In the genomic region with DNA sequence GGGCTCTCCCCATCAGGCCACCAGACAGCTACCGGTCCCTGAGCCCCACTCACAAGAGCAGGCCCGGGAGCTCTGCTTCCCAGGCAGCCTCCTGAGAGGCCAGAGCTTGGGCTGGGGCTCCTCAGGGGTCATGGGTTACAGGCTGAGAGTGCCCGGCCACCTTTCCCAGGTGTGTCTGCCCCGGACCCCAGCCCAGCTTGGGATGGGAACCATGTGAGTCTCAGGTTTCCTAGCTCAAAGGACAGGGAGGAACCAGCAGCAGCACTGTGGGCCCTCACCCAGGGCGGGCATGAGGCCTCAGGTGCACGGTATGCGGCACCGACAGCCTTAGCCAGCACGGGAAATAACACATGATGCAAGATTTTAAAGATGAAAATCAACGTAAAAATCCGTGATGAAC, we compare ENCODE assay signal across 24 cellular contexts.
"Had no signal": no experiment of that assay in that cellular context is flagged by ENCODE, and none has a peak within 500 bp of the region (broad histone marks: within the 10 kb centered on the region; RNA-seq: fewer than 3 reads in every experiment).

No MANE protein-coding gene starts in this region.

- H3K4me2 ChIP-seq: hepatocyte had no signal

- H3K4me3 ChIP-seq: coronary artery, dorsolateral prefrontal cortex, esophagus muscularis mucosa, gastroesophageal sphincter, heart left ventricle, hepatocyte, left lung, lower lobe of right lung, mucosa of descending colon had no signal

- H3K79me2 ChIP-seq: hepatocyte had no signal

- H3K4me1 ChIP-seq: esophagus muscularis mucosa, foreskin keratinocyte, gastroesophageal sphincter, heart left ventricle, left lung, lower lobe of right lung had no signal

- H3K9me3 ChIP-seq: esophagus muscularis mucosa, gastroesophageal sphincter, heart left ventricle, left lung, lower lobe of right lung, mucosa of descending colon had no signal

- FAIRE-seq: colon, endothelial cell of umbilical vein, frontal cortex, kidney had no signal

- H3K36me3 ChIP-seq: esophagus muscularis mucosa, gastroesophageal sphincter, heart left ventricle, left lung, lower lobe of right lung had no signal

- H2AFZ ChIP-seq: hepatocyte had no signal

- ATAC-seq: foreskin keratinocyte, gastroesophageal sphincter, heart left ventricle, left lung, left ventricle myocardium superior, lower lobe of right lung, mucosa of descending colon had no signal

- H3K27me3 ChIP-seq: dorsolateral prefrontal cortex, hepatocyte had no signal

- H3K27ac ChIP-seq: coronary artery, dorsolateral prefrontal cortex, esophagus muscularis mucosa, foreskin keratinocyte, gastroesophageal sphincter, heart left ventricle, hepatocyte, left lung, lower lobe of right lung had no signal

- DNase-seq: dermis blood vessel endothelial cell; dorsolateral prefrontal cortex; effector CD4-positive, alpha-beta T cell; effector memory CD4-positive, alpha-beta T cell; foreskin keratinocyte; heart left ventricle; hypothalamus; immature natural killer cell; islet precursor cell; kidney; kidney glomerular epithelial cell; left ventricle myocardium superior; lower lobe of right lung; mesenchymal stem cell; mucosa of descending colon; naive B cell had no signal
